Comparison of ENCODE assay signal across 8 cellular contexts in the genomic region with DNA sequence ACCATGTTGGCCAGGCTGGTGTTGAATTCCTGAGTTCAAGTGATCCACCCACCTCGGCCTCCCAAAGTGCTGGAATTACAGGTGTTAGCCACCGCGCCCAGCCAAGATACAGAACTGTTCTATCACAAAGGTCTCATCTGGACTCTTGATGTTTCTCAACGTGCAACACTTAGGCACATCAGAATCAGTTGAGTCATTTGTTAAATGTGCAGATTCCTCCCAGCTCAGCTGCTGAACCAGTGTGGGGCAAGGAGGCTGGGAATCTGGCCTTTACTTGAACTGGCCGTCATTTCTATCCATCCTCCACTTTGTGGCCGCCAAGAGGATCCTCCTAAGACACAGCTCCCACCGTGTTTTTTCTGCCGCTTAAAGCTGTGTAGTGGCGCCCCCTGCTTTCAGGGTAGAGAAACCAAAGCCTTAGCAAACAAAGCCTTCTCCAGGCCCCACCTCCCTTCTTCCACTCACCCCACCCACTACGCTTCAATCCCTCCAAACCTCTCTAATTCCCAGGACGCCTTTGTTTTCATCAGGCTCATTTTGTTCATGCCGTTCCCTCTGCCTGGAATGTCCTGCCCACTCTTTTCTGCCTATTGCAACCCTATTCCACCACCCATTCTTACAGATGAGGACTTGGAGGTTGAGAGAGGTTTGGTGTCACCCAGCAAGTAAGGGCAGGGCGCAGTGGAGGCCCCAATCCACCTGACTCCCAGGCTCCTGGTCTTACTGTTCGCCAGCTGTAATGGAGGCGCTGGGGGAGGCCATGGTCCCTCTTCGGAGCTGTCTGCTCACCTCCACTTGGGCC. TPM values are rescaled to one million over a fixed set of nuclear protein-coding genes. Genes with fewer than 3 reads are reported as not detected.
DNase-seq lines count a peak whose midpoint lies in the region; ATAC-seq, FAIRE-seq and TF ChIP-seq lines count a peak whose summit lies in the region.

No MANE protein-coding gene starts in this region.

- CTCF ChIA-PET in A673 (lab: Charles Lee): interaction anchor here (1.0 kb wide), 1 partner anchor 31 kb away, joined by 5 read pairs; no protein-coding TSS in a partner anchor

- WGBS in small intestine, 3 donors: 66 to 72% (median 68%) methylated on average over 16 of the region's 16 CpGs

- H3K4me1 ChIP-seq in A673 (ENCODE audit: insufficient read depth, low read length, poor library complexity, severe bottlenecking): peaks cover 4% of the 10 kb centered on the region
- peaks cover 24% of the 10 kb centered on the region for H3K4me1 ChIP-seq in SJCRH30
- no peaks in the 10 kb centered on the region for H3K4me1 ChIP-seq in small intestine (ENCODE audit: control insufficient read depth in 2 of 2, insufficient read depth in 1 of 2, low read depth in 1 of 2, low read length in 1 of 2)

- H3K4me3 ChIP-seq in A673 (ENCODE audit: low read depth, low read length, poor library complexity, severe bottlenecking): no peak overlapping the region
- no peak overlapping the region for H3K4me3 ChIP-seq in GM12875 (ENCODE audit: low read depth, low read length)
- H3K4me3 ChIP-seq in SJCRH30: peak overlapping the region; percentile 48
- H3K4me3 ChIP-seq in fibroblast of villous mesenchyme (ENCODE audit: low read depth, low read length): no peak overlapping the region
- no peak overlapping the region for H3K4me3 ChIP-seq in small intestine (ENCODE audit: low read depth in 1 of 2, low read length in 2 of 2)

- no TSS peak for BruUV-seq in A673 (replicated peaks; lab: Mats Ljungman, UMichigan)

- no peak for ATAC-seq in sciatic nerve

- H3K9me3 ChIP-seq in A673 (ENCODE audit: low read depth, low read length, poor library complexity, severe bottlenecking): no peaks in the 10 kb centered on the region
- H3K9me3 ChIP-seq in SJCRH30 (replicated peaks): no peaks in the 10 kb centered on the region
- H3K9me3 ChIP-seq in small intestine (ENCODE audit: control insufficient read depth, low read depth): no peaks in the 10 kb centered on the region

- H3K36me3 ChIP-seq in A673 (ENCODE audit: insufficient read depth, low read length, poor library complexity, severe bottlenecking) (no peaks in the 10 kb centered on the region), SJCRH30 (no peaks in the 10 kb centered on the region), small intestine (ENCODE audit: control insufficient read depth in 2 of 2, insufficient read depth in 2 of 2, low read length in 2 of 2) (no peaks in the 10 kb centered on the region)

- H3K27ac ChIP-seq in A673 (ENCODE audit: low read depth, low read length, poor library complexity, severe bottlenecking): no peak overlapping the region
- H3K27ac ChIP-seq in SJCRH30: peak overlapping the region; percentile 50
- peak overlapping the region in 1 of 2 donors; percentile 7 for H3K27ac ChIP-seq in small intestine (ENCODE audit: low read depth in 1 of 2, low read length in 1 of 2)

- intact Hi-C loops in A673 (cut with micrococcal nuclease; ENCODE audit: unreplicated experiment) (no loop called here), sciatic nerve (cut with DNase I) (no loop called here)

- peak; percentile 68 for DNase-seq in A673 (ENCODE audit: low spot score)
- peak; percentile 82 to 91 for DNase-seq in SJCRH30
- DNase-seq in fibroblast of villous mesenchyme (ENCODE audit: low read depth): peak; percentile 69
- DNase-seq in small intestine: peak; percentile 22
- DNase-seq in sciatic nerve (ENCODE audit: low spot score): no peak
- DNase-seq in stimulated activated naive CD4-positive, alpha-beta T cell treated with Interleukin-2 at 50 U/mL for 16 hours (lab: John Stamatoyannopoulos, UW): no peak
- no peak for DNase-seq in germinal center (ENCODE audit: low spot score)

- POLR2A ChIA-PET in A673 (lab: Charles Lee; ENCODE audit: low non-redundant PET): no interaction called here

- H3K27me3 ChIP-seq in A673 (replicated peaks; ENCODE audit: insufficient read depth, low read depth, low read length, poor library complexity): no peaks in the 10 kb centered on the region
- no peaks in the 10 kb centered on the region for H3K27me3 ChIP-seq in SJCRH30
- H3K27me3 ChIP-seq in small intestine (ENCODE audit: control insufficient read depth in 2 of 2, insufficient read depth in 2 of 2, low read length in 2 of 2): peaks cover 15 to 16% of the 10 kb centered on the region in 2 donors

- no peak for FAIRE-seq in small intestine (lab: Jason Lieb, UNC)

- TF ChIP-seq CTCF in A673 (conservative IDR thresholded peaks at IDR 0.05; ENCODE audit: low read depth, low read length) (peak; percentile 64), GM12875 (IDR thresholded peaks at IDR 0.05; ENCODE audit: borderline replicate concordance, insufficient read depth, low read depth, low read length) (peak; percentile 34; the same call in 1 of the 2 replicates), fibroblast of villous mesenchyme (IDR thresholded peaks at IDR 0.05; ENCODE audit: insufficient read depth, low read depth, low read length) (peak; percentile 56)

RNA-seq across cellular contexts. Expression of a gene that starts 0.8 kb away (rescaled TPM):
- total RNA-seq in A673 (2021): 8.4 and 15.7 TPM in 2 replicates
- total RNA-seq in SJCRH30 (2014; rRNA removed; shearing (Covaris generic)): 21.3 and 26.2 TPM in 2 replicates
- 46.7 and 48.8 TPM in 2 replicates for total RNA-seq in fibroblast of villous mesenchyme
- 10 to 100 TPM in 1 of 3 donors, 1 to 10 TPM in 1, under 1 TPM in 1; 0.45 to 15.7 (median 4.6) TPM for polyA plus RNA-seq in small intestine
- total RNA-seq in sciatic nerve: 7.2 TPM

RNA-seq across cellular contexts. Expression of a gene that starts 15.7 kb away (rescaled TPM):
- total RNA-seq in A673 (2021): not detected in 2 replicates
- 331 and 376 TPM in 2 replicates for total RNA-seq in SJCRH30 (2014; rRNA removed; shearing (Covaris generic))
- 20.7 and 35.8 TPM in 2 replicates for total RNA-seq in fibroblast of villous mesenchyme
- polyA plus RNA-seq in small intestine: 100 to 1,000 TPM in 1 of 3 donors, 10 to 100 TPM in 2; 24.6 to 178 (median 99.4) TPM
- total RNA-seq in sciatic nerve: 1.4 TPM

RNA-seq across cellular contexts. Expression of a gene that starts 46.2 kb away (rescaled TPM):
- total RNA-seq in A673 (2021) (69.2 and 83.0 TPM in 2 replicates), fibroblast of villous mesenchyme (64.8 and 65.7 TPM in 2 replicates), sciatic nerve (41.8 TPM)
- 29.5 and 33.1 TPM in 2 replicates for total RNA-seq in SJCRH30 (2014; rRNA removed; shearing (Covaris generic))
- 100 to 1,000 TPM in 2 of 3 donors, 10 to 100 TPM in 1; 98.2 to 200 (median 187) TPM for polyA plus RNA-seq in small intestine

Comparison
In these comparisons a context has a peak if more than half of its experiments do, and no peak if none do; other contexts are left out.
1. DNase-seq: peak in A673 (single experiment), SJCRH30 (2 of 2), fibroblast of villous mesenchyme (single experiment) and small intestine (single experiment); none in sciatic nerve (single experiment), stimulated activated naive CD4-positive, alpha-beta T cell treated with Interleukin-2 at 50 U/mL for 16 hours (single experiment) and germinal center (single experiment).
2. Peak in every context shown above with its lines, with median percentiles within 50 percentile points of each other: CTCF ChIP-seq.